In genomic region chr19:1223018-1223855, GRCh38 we compare ENCODE assay signal across 8 cellular contexts. TPM values are rescaled to one million over a fixed set of nuclear protein-coding genes. Genes with fewer than 3 reads are reported as not detected.
DNase-seq lines count a peak whose midpoint lies in the region; ATAC-seq and TF ChIP-seq lines count a peak whose summit lies in the region.

No MANE protein-coding gene starts in this region.

- ATAC-seq in HG02623 (IDR thresholded peaks at IDR 0.05; ENCODE audit: unreplicated experiment) = no peak
- ATAC-seq in GM21723 (IDR thresholded peaks at IDR 0.05; ENCODE audit: unreplicated experiment) = no peak

- H3K9me3 Mint-ChIP-seq in osteocyte (ENCODE audit: unreplicated experiment) = no peaks in the 10 kb centered on the region

- peaks cover 2% of the 10 kb centered on the region for H3K36me3 Mint-ChIP-seq in osteocyte (ENCODE audit: unreplicated experiment)

- peaks cover 4% of the 10 kb centered on the region for H3K4me1 Mint-ChIP-seq in osteocyte (ENCODE audit: unreplicated experiment)

- in situ Hi-C loops in KBM-7 (cut with MboI; ENCODE audit: low pct_unique_long_range_greater_than_20kb, low sequenced_read_pairs) = no loop called here

- H3K27ac Mint-ChIP-seq in osteocyte (ENCODE audit: unreplicated experiment) = no peak overlapping the region

- no peak overlapping the region for H3K4me3 Mint-ChIP-seq in osteocyte (ENCODE audit: unreplicated experiment)

- H3K27me3 Mint-ChIP-seq in osteocyte (ENCODE audit: unreplicated experiment) = no peaks in the 10 kb centered on the region

- TF ChIP-seq CTCF in osteocyte (IDR thresholded peaks at IDR 0.05) = peak; percentile 49

- DNase-seq in DMS 273 (lab: John Stamatoyannopoulos, UW; ENCODE audit: unreplicated experiment) = peak; percentile 63
- DNase-seq in DMS 273 treated with DMSO at 0.1 percent for 48 hours (lab: John Stamatoyannopoulos, UW) = no peak
- DNase-seq in M059J (ENCODE audit: low read depth) = peak; percentile 55
- DNase-seq in dermis blood vessel endothelial cell = peak; percentile 63
- DNase-seq in osteocyte (ENCODE audit: extremely low spot score, unreplicated experiment) = no peak
- DNase-seq in KBM-7 = no peak

RNA-seq across cellular contexts. Expression of gene CBARP, which starts 14.6 kb away (rescaled TPM):
- 0.44 and 4.4 TPM in 2 replicates for total RNA-seq in M059J (2014; rRNA removed; shearing (Covaris generic))
- total RNA-seq in dermis blood vessel endothelial cell (2.7 and 2.8 TPM in 2 replicates), osteocyte (6.9 and 7.0 TPM in 2 replicates)

RNA-seq across cellular contexts. Expression of gene STK11, which starts 17.7 kb away (rescaled TPM):
- 31.5 and 71.6 TPM in 2 replicates for total RNA-seq in M059J (2014; rRNA removed; shearing (Covaris generic))
- total RNA-seq in dermis blood vessel endothelial cell (107 and 108 TPM in 2 replicates), osteocyte (60.8 and 61.3 TPM in 2 replicates)

RNA-seq across cellular contexts. Expression of gene ATP5F1D, which starts 18.3 kb away (rescaled TPM):
- 45.0 and 69.8 TPM in 2 replicates for total RNA-seq in M059J (2014; rRNA removed; shearing (Covaris generic))
- total RNA-seq in dermis blood vessel endothelial cell = 19.9 and 31.1 TPM in 2 replicates
- 167 and 172 TPM in 2 replicates for total RNA-seq in osteocyte

RNA-seq across cellular contexts. Expression of gene MIDN, which starts 25.1 kb away (rescaled TPM):
- 4.5 and 11.0 TPM in 2 replicates for total RNA-seq in M059J (2014; rRNA removed; shearing (Covaris generic))
- total RNA-seq in dermis blood vessel endothelial cell (22.1 and 27.9 TPM in 2 replicates), osteocyte (98.1 and 103 TPM in 2 replicates)

RNA-seq across cellular contexts. Expression of gene CIRBP, which starts 45.9 kb away (rescaled TPM):
- 115 and 145 TPM in 2 replicates for total RNA-seq in M059J (2014; rRNA removed; shearing (Covaris generic))
- 83.1 and 192 TPM in 2 replicates for total RNA-seq in dermis blood vessel endothelial cell
- total RNA-seq in osteocyte = 401 and 408 TPM in 2 replicates

Comparison
In these comparisons a context has a peak if more than half of its experiments do, and no peak if none do; other contexts are left out.
1. DNase-seq: peak in DMS 273 (single experiment), M059J (single experiment) and dermis blood vessel endothelial cell (single experiment); none in DMS 273 treated with DMSO at 0.1 percent for 48 hours (single experiment), osteocyte (single experiment) and KBM-7 (single experiment).